In genomic region chr1:54671985-54672608, GRCh38 we compare ENCODE assay signal across 8 cellular contexts. TPM values are rescaled to one million over a fixed set of nuclear protein-coding genes. Genes with fewer than 3 reads are reported as not detected.
A peak's percentile ranks its signal among the peaks of the same experiment; 100 is the strongest.
DNase-seq lines count a peak whose midpoint lies in the region; ATAC-seq and TF ChIP-seq lines count a peak whose summit lies in the region.

No MANE protein-coding gene starts in this region.

- H3K9ac ChIP-seq in Karpas-422 (ENCODE audit: low read length), result no peak overlapping the region

- POLR2A ChIA-PET in RWPE1 (lab: Yijun Ruan, JAX; ENCODE audit: low non-redundant PET), result no interaction called here

- no peak overlapping the region for H3K4me2 ChIP-seq in Karpas-422 (ENCODE audit: low read depth, low read length, poor library complexity, severe bottlenecking)

- CTCF ChIA-PET in RWPE1 (lab: Yijun Ruan, JAX), result interaction anchor here (0.6 kb wide), 1 partner anchor 437 kb away, joined by 5 read pairs; no protein-coding TSS in a partner anchor

- no peak overlapping the region for H2AFZ ChIP-seq in Karpas-422 (ENCODE audit: low read length)

- no peaks in the 10 kb centered on the region for H3K36me3 ChIP-seq in Karpas-422 (ENCODE audit: insufficient read depth, low read length)

- H3K27ac ChIP-seq in Karpas-422 (ENCODE audit: low read length) (no peak overlapping the region), RWPE1 (no peak overlapping the region)

- no peaks in the 10 kb centered on the region for H4K20me1 ChIP-seq in Karpas-422 (ENCODE audit: insufficient read depth, low read depth, low read length)

- H3K27me3 ChIP-seq in Karpas-422 (ENCODE audit: low read length), result no peaks in the 10 kb centered on the region

- ATAC-seq in GM18867 (IDR thresholded peaks at IDR 0.05; ENCODE audit: unreplicated experiment), result peak; percentile 54

- no peaks in the 10 kb centered on the region for H3K4me1 ChIP-seq in Karpas-422 (ENCODE audit: low read length)

- in situ Hi-C loops in ACHN (cut with HindIII; ENCODE audit: low pct_ligation_motif_present, low pct_unique_long_range_greater_than_20kb, low sequenced_read_pairs), result no loop called here

- no peak overlapping the region for H3K4me3 ChIP-seq in Karpas-422 (ENCODE audit: low read length)

- TF ChIP-seq CTCF in RWPE1 (conservative IDR thresholded peaks at IDR 0.05; ENCODE audit: low read depth), result peak; percentile 74

- no peaks in the 10 kb centered on the region for H3K79me2 ChIP-seq in Karpas-422 (ENCODE audit: low read length)

- no peaks in the 10 kb centered on the region for H3K9me3 ChIP-seq in Karpas-422 (ENCODE audit: low read length)

- DNase-seq in ACHN (peak; percentile 60), Karpas-422 (peak; percentile 81), RWPE1 (ENCODE audit: low spot score) (peak; percentile 57), glomerular endothelial cell (ENCODE audit: extremely low read depth, low read depth, low spot score) (peak; percentile 20), smooth muscle cell of the brain vasculature (ENCODE audit: low read depth, low spot score) (peak; percentile 7), cortex of kidney (lab: John Stamatoyannopoulos, UW) (no peak)
- peak; percentile 32 to 36 for DNase-seq in activated T-helper 1 cell treated with anti-CD3 and anti-CD28 coated beads, Interleukin-2, amount 50 U/mL, for 16 hours (ENCODE audit: low read depth in 1 of 2, low spot score in 1 of 2)

- no peaks in the 10 kb centered on the region for H3K9me2 ChIP-seq in Karpas-422 (replicated peaks; ENCODE audit: insufficient read depth, low read length)

RNA-seq across cellular contexts. Expression of gene MROH7, which starts 30.5 kb away (rescaled TPM):
- not detected in 2 replicates for total RNA-seq in Karpas-422 (2014; rRNA removed; shearing (Covaris generic); ENCODE audit: low replicate concordance)
- not detected in 2 replicates for total RNA-seq in glomerular endothelial cell

RNA-seq across cellular contexts. Expression of gene TTC4, which starts 43.6 kb away (rescaled TPM):
- total RNA-seq in Karpas-422 (2014; rRNA removed; shearing (Covaris generic); ENCODE audit: low replicate concordance), result 17.4 and 26.5 TPM in 2 replicates
- total RNA-seq in glomerular endothelial cell, result 23.9 and 29.4 TPM in 2 replicates

RNA-seq across cellular contexts. Expression of gene FAM151A, which starts 48.8 kb away (rescaled TPM):
- total RNA-seq in Karpas-422 (2014; rRNA removed; shearing (Covaris generic); ENCODE audit: low replicate concordance), result not detected in 2 replicates
- not detected in 2 replicates for total RNA-seq in glomerular endothelial cell
